In the genomic region with DNA sequence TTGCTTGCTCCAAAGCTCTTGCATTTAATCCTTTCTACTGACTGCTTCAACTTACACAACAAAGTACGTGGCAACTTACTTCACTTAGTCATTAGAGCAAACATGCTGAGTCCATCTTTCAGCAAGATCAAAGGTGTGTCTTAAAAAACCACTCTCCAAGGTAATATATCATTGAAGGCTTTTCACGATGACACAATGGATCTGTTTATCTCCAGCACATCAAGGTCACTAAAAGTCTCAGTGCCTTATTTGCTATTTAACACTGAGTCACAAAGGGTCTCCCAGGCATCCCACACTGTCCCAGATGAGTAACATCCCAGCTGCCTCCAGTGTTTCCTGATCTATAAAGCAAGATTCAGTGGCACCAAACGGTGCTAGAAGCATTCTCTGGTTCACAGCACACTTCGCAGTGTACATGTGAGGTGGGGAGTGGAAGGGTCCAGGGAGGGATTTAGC, we compare ENCODE assay signal across 16 cellular contexts. TPM values are rescaled to one million over a fixed set of nuclear protein-coding genes. Genes with fewer than 3 reads are reported as not detected.
A peak's percentile ranks its signal among the peaks of the same experiment; 100 is the strongest.
DNase-seq lines count a peak whose midpoint lies in the region; ATAC-seq and TF ChIP-seq lines count a peak whose summit lies in the region.
"Had no signal": no experiment of that assay in that cellular context is flagged by ENCODE, and none has a peak within 500 bp of the region (broad histone marks: within the 10 kb centered on the region; RNA-seq: fewer than 3 reads in every experiment).

No MANE protein-coding gene starts in this region.

- H3K27ac Mint-ChIP-seq in progenitor cell of endocrine pancreas, result peak overlapping the region; percentile 3
- H3K27ac Mint-ChIP-seq in activated naive CD8-positive, alpha-beta T cell treated with anti-CD3 and anti-CD28 coated beads for 36 hours, result no peak overlapping the region
- H3K27ac Mint-ChIP-seq: immature natural killer cell, memory B cell had no signal

- peak overlapping the region; percentile 77 for H3K27ac ChIP-seq in PC-3 (ENCODE audit: low read length)
- no peak overlapping the region for H3K27ac ChIP-seq in epithelial cell of prostate

- H3K4me2 ChIP-seq in PC-3 (ENCODE audit: low read length), result peak overlapping the region; percentile 63

- DNase-seq in Daoy (ENCODE audit: low read depth), result peak; percentile 55
- peak; percentile 94 for DNase-seq in PC-3
- DNase-seq in epithelial cell of prostate (ENCODE audit: low read depth, low spot score), result peak; percentile 83
- DNase-seq in progenitor cell of endocrine pancreas (ENCODE audit: low spot score, unreplicated experiment), result no peak
- DNase-seq in NCI-H146 (lab: John Stamatoyannopoulos, UW), result no peak
- no peak for DNase-seq in stimulated activated CD4-positive, alpha-beta T cell treated with anti-CD3 and anti-CD28 coated beads, Interleukin-12 subunit alpha, Interleukin-12 subunit beta, amount 100 ng/mL, for 4 hours
- no peak for DNase-seq in activated naive CD8-positive, alpha-beta T cell treated with anti-CD3 and anti-CD28 coated beads for 36 hours
- no peak for DNase-seq in cerebellum (ENCODE audit: low spot score)
- DNase-seq: amniotic stem cell, cerebellar nuclear complex, glutamatergic neuron, immature natural killer cell, MG63, NCI-H2029 treated with DMSO at 0.1 percent for 48 hours, NCI-H510A had no signal

- no peaks in the 10 kb centered on the region for H3F3A ChIP-seq in PC-3 (ENCODE audit: low read length, unreplicated experiment)

- peaks cover 26% of the 10 kb centered on the region for H3K4me1 ChIP-seq in PC-3 (ENCODE audit: insufficient read depth, low read length)

- H3K9me2 ChIP-seq in PC-3 (replicated peaks; ENCODE audit: low read length), result no peaks in the 10 kb centered on the region

- H3K9me3 ChIP-seq in PC-3 (ENCODE audit: low read length), result no peaks in the 10 kb centered on the region

- peak overlapping the region; percentile 12; the same call in 1 of the 2 replicates for H3K4me3 ChIP-seq in PC-3 (ENCODE audit: low read length)
- H3K4me3 ChIP-seq: MG63 had no signal

- H3K4me1 Mint-ChIP-seq in progenitor cell of endocrine pancreas (ENCODE audit: low read depth), result peaks cover 6% of the 10 kb centered on the region
- H3K4me1 Mint-ChIP-seq in activated naive CD8-positive, alpha-beta T cell treated with anti-CD3 and anti-CD28 coated beads for 36 hours, result peaks cover 1% of the 10 kb centered on the region

- peaks cover 3% of the 10 kb centered on the region for H3K9me3 Mint-ChIP-seq in progenitor cell of endocrine pancreas (ENCODE audit: low read depth)
- H3K9me3 Mint-ChIP-seq in activated naive CD8-positive, alpha-beta T cell treated with anti-CD3 and anti-CD28 coated beads for 36 hours, result peaks cover 5% of the 10 kb centered on the region
- H3K9me3 Mint-ChIP-seq: immature natural killer cell had no signal

- CTCF ChIA-PET in PC-3 (lab: Charles Lee), result no interaction called here

- no peak for TF ChIP-seq CTCF in PC-3 (conservative IDR thresholded peaks at IDR 0.05; ENCODE audit: low read depth, low read length)
- no peak for TF ChIP-seq CTCF in progenitor cell of endocrine pancreas (IDR thresholded peaks at IDR 0.05; ENCODE audit: unreplicated experiment)

- no peaks in the 10 kb centered on the region for H4K20me1 ChIP-seq in PC-3 (ENCODE audit: low read length)

- H3K27me3 Mint-ChIP-seq in progenitor cell of endocrine pancreas, result peaks cover 19% of the 10 kb centered on the region
- H3K27me3 Mint-ChIP-seq in activated naive CD8-positive, alpha-beta T cell treated with anti-CD3 and anti-CD28 coated beads for 36 hours, result peaks cover 10% of the 10 kb centered on the region
- H3K27me3 Mint-ChIP-seq: memory B cell had no signal

- no peaks in the 10 kb centered on the region for H3K27me3 ChIP-seq in PC-3 (ENCODE audit: low read length)
- H3K27me3 ChIP-seq: MG63 had no signal

- H3K79me2 ChIP-seq in PC-3 (ENCODE audit: low read length), result peaks cover 13% of the 10 kb centered on the region

- POLR2A ChIA-PET in PC-3 (lab: Charles Lee; ENCODE audit: unreplicated experiment), result interaction anchor here (0.6 kb wide), 1 partner anchor 14 kb away, joined by 9 read pairs; no protein-coding TSS in a partner anchor

- intact Hi-C loops in PC-3 (cut with micrococcal nuclease), result no loop called here

- no TSS peak for BruUV-seq in PC-3 (replicated peaks; lab: Mats Ljungman, UMichigan)

- H3K36me3 Mint-ChIP-seq in progenitor cell of endocrine pancreas (ENCODE audit: insufficient read depth), result no peaks in the 10 kb centered on the region
- H3K36me3 Mint-ChIP-seq in activated naive CD8-positive, alpha-beta T cell treated with anti-CD3 and anti-CD28 coated beads for 36 hours, result peaks cover 5% of the 10 kb centered on the region
- H3K36me3 Mint-ChIP-seq: immature natural killer cell had no signal

- H3K9ac ChIP-seq in PC-3 (ENCODE audit: low read length), result peak overlapping the region; percentile 16; the same call in 1 of the 2 replicates

- ATAC-seq in PC-3, result peak; percentile 57

- H3K36me3 ChIP-seq in PC-3 (ENCODE audit: low read depth, low read length), result no peaks in the 10 kb centered on the region

- H2AFZ ChIP-seq in PC-3 (ENCODE audit: low read length), result no peak overlapping the region

- H3K4me3 Mint-ChIP-seq in progenitor cell of endocrine pancreas (ENCODE audit: low read depth), result no peak overlapping the region
- H3K4me3 Mint-ChIP-seq in activated naive CD8-positive, alpha-beta T cell treated with anti-CD3 and anti-CD28 coated beads for 36 hours, result no peak overlapping the region
- H3K4me3 Mint-ChIP-seq: immature natural killer cell, memory B cell had no signal

RNA-seq across cellular contexts. Expression of gene CLK4, which starts 3.7 kb away (rescaled TPM):
- total RNA-seq in Daoy (2014; rRNA removed; shearing (Covaris generic)), result 9.8 and 15.6 TPM in 2 replicates
- total RNA-seq in PC-3 (2014; rRNA removed) (11.3 and 23.8 TPM in 2 replicates), progenitor cell of endocrine pancreas (37.9 and 38.1 TPM in 2 replicates), cerebellum (92.5 TPM)
- 10 to 100 TPM; 15.6 to 16.8 TPM for total RNA-seq in activated naive CD8-positive, alpha-beta T cell treated with anti-CD3 and anti-CD28 coated beads for 36 hours

RNA-seq across cellular contexts. Expression of gene COL23A1, which starts 40.3 kb away (rescaled TPM):
- total RNA-seq in Daoy (2014; rRNA removed; shearing (Covaris generic)), result 21.7 and 27.1 TPM in 2 replicates
- not detected in 2 replicates for total RNA-seq in PC-3 (2014; rRNA removed)
- 0.36 and 0.64 TPM in 2 replicates for total RNA-seq in progenitor cell of endocrine pancreas
- under 1 TPM; 0.21 to 0.22 TPM for total RNA-seq in activated naive CD8-positive, alpha-beta T cell treated with anti-CD3 and anti-CD28 coated beads for 36 hours
- total RNA-seq in cerebellum, result 4.5 TPM

Comparison
In these comparisons a context has a peak if more than half of its experiments do, and no peak if none do; other contexts are left out.
1. DNase-seq: peak in Daoy (single experiment), PC-3 (single experiment) and epithelial cell of prostate (single experiment); none in progenitor cell of endocrine pancreas (single experiment), NCI-H146 (single experiment), stimulated activated CD4-positive, alpha-beta T cell treated with anti-CD3 and anti-CD28 coated beads, Interleukin-12 subunit alpha, Interleukin-12 subunit beta, amount 100 ng/mL, for 4 hours (single experiment), activated naive CD8-positive, alpha-beta T cell treated with anti-CD3 and anti-CD28 coated beads for 36 hours (single experiment) and cerebellum (single experiment).